13 cellular contexts compared by ENCODE assay signal in genomic region chr1:37998089-37998808, GRCh38. TPM values are rescaled to one million over a fixed set of nuclear protein-coding genes. Genes with fewer than 3 reads are reported as not detected.
DNase-seq lines count a peak whose midpoint lies in the region; ATAC-seq and TF ChIP-seq lines count a peak whose summit lies in the region.
"Had no signal": no experiment of that assay in that cellular context is flagged by ENCODE, and none has a peak within 500 bp of the region (broad histone marks: within the 10 kb centered on the region; RNA-seq: fewer than 3 reads in every experiment).

No MANE protein-coding gene starts in this region.

- no peak overlapping the region for H2AFZ ChIP-seq in Loucy (ENCODE audit: low read length)

- H3K4me3 Mint-ChIP-seq in CD14-positive monocyte (no peak overlapping the region), osteocyte (ENCODE audit: unreplicated experiment) (no peak overlapping the region)
- H3K4me3 Mint-ChIP-seq: activated T-cell treated with anti-CD3 and anti-CD28 coated beads, Interleukin-2, amount 50 U/mL, for 4 hours; central memory CD8-positive, alpha-beta T cell had no signal

- H3K27ac ChIP-seq in colonic mucosa, result peak overlapping the region; percentile 80

- no peaks in the 10 kb centered on the region for H3K27me3 ChIP-seq in Loucy (ENCODE audit: insufficient read depth, low read length, poor library complexity, severe bottlenecking)
- H3K27me3 ChIP-seq in colonic mucosa, result no peaks in the 10 kb centered on the region

- H3K9me3 Mint-ChIP-seq in CD14-positive monocyte, result no peaks in the 10 kb centered on the region
- no peaks in the 10 kb centered on the region for H3K9me3 Mint-ChIP-seq in osteocyte (ENCODE audit: unreplicated experiment)
- H3K9me3 Mint-ChIP-seq: activated T-cell treated with anti-CD3 and anti-CD28 coated beads, Interleukin-2, amount 50 U/mL, for 4 hours; central memory CD8-positive, alpha-beta T cell had no signal

- in situ Hi-C loops in GM13977 (cut with MboI; ENCODE audit: low pct_unique_long_range_greater_than_20kb, low sequenced_read_pairs, unreplicated experiment), result no loop called here

- H3K9me3 ChIP-seq in Loucy (ENCODE audit: insufficient read depth, low read depth, low read length) (no peaks in the 10 kb centered on the region), colonic mucosa (no peaks in the 10 kb centered on the region)

- H3K4me3 ChIP-seq in Loucy (ENCODE audit: low read length, poor library complexity, severe bottlenecking), result peak overlapping the region; percentile 70
- H3K4me3 ChIP-seq in colonic mucosa, result no peak overlapping the region

- H3K27me3 Mint-ChIP-seq in CD14-positive monocyte (ENCODE audit: low read depth in 3 of 3), result peaks cover 0 to 3% (median 0%) of the 10 kb centered on the region in 3 donors
- H3K27me3 Mint-ChIP-seq in osteocyte (ENCODE audit: unreplicated experiment), result no peaks in the 10 kb centered on the region

- H3K4me2 ChIP-seq in Loucy (ENCODE audit: low read depth, low read length, poor library complexity, severe bottlenecking), result peak overlapping the region; percentile 97

- H3K36me3 ChIP-seq in Loucy (ENCODE audit: insufficient read depth, low read length), result peaks cover 5% of the 10 kb centered on the region; the same call in 1 of the 2 replicates
- no peaks in the 10 kb centered on the region for H3K36me3 ChIP-seq in colonic mucosa

- no peaks in the 10 kb centered on the region for H3K9me2 ChIP-seq in Loucy (replicated peaks; ENCODE audit: low read depth, low read length)

- peaks cover 2% of the 10 kb centered on the region for H4K20me1 ChIP-seq in Loucy (ENCODE audit: insufficient read depth, low read length, poor library complexity, severe bottlenecking)

- H3K4me1 Mint-ChIP-seq in CD14-positive monocyte, result peaks cover 79% of the 10 kb centered on the region
- H3K4me1 Mint-ChIP-seq in osteocyte (ENCODE audit: unreplicated experiment), result peaks cover 58% of the 10 kb centered on the region

- ATAC-seq in HG02610 (IDR thresholded peaks at IDR 0.05; ENCODE audit: unreplicated experiment), result no peak
- ATAC-seq: activated T-cell treated with anti-CD3 and anti-CD28 coated beads, Interleukin-2, amount 50 U/mL, for 4 hours; esophagus mucosa had no signal

- H3K27ac Mint-ChIP-seq in CD14-positive monocyte, result peak overlapping the region; percentile 93 to 98 (median 97)
- peak overlapping the region; percentile 99 for H3K27ac Mint-ChIP-seq in osteocyte (ENCODE audit: unreplicated experiment)

- H3K9ac ChIP-seq in Loucy (ENCODE audit: low read depth, low read length, poor library complexity, severe bottlenecking) (peak overlapping the region; percentile 76), colonic mucosa (ENCODE audit: low read depth in 2 of 2, low read length in 2 of 2) (peak overlapping the region in 1 of 2 donors; percentile 40)

- TF ChIP-seq CTCF in CD14-positive monocyte (IDR thresholded peaks at IDR 0.05) (no peak), Loucy (conservative IDR thresholded peaks at IDR 0.05; ENCODE audit: low read length) (no peak), colonic mucosa (IDR thresholded peaks at IDR 0.05) (no peak), osteocyte (IDR thresholded peaks at IDR 0.05) (no peak), GM13977 (IDR thresholded peaks at IDR 0.05; ENCODE audit: extremely low read depth, insufficient read depth, missing control alignments) (no peak)

- H3K4me1 ChIP-seq in Loucy (ENCODE audit: insufficient read depth, low read length, poor library complexity, severe bottlenecking) (peaks cover 42% of the 10 kb centered on the region), colonic mucosa (no peaks in the 10 kb centered on the region)

- H3F3A ChIP-seq in Loucy (ENCODE audit: low read depth), result no peaks in the 10 kb centered on the region

- H3K36me3 Mint-ChIP-seq in CD14-positive monocyte, result peaks cover 32 to 37% of the 10 kb centered on the region in 2 donors
- H3K36me3 Mint-ChIP-seq in osteocyte (ENCODE audit: unreplicated experiment), result peaks cover 19% of the 10 kb centered on the region

- intact Hi-C loops in CD14-positive monocyte (cut with micrococcal nuclease) (no loop called here), colonic mucosa (cut with DNase I) (no loop called here)

- DNase-seq in CD14-positive monocyte (ENCODE audit: low spot score), result no peak
- no peak for DNase-seq in colonic mucosa
- no peak for DNase-seq in osteocyte (ENCODE audit: extremely low spot score, unreplicated experiment)
- no peak for DNase-seq in mesenteric fat pad (ENCODE audit: low spot score)
- no peak for DNase-seq in hepatic stellate cell (ENCODE audit: low spot score)
- DNase-seq in GM13977 (ENCODE audit: low spot score), result no peak
- DNase-seq: activated T-cell treated with anti-CD3 and anti-CD28 coated beads, Interleukin-2, amount 50 U/mL, for 4 hours; GDM1; MM.1S had no signal

- H3K79me2 ChIP-seq in Loucy (ENCODE audit: insufficient read depth, low read length), result peaks cover 45% of the 10 kb centered on the region; the same call in 1 of the 2 replicates

RNA-seq across cellular contexts. Expression of gene FHL3, which starts 7.1 kb away (rescaled TPM):
- polyA plus RNA-seq in CD14-positive monocyte, result 10 to 100 TPM; 26.1 to 32.3 TPM
- total RNA-seq in colonic mucosa (1 to 10 TPM; 2.7 to 7.8 TPM), osteocyte (39.1 and 40.4 TPM in 2 replicates), mesenteric fat pad (13.6 TPM)

RNA-seq across cellular contexts. Expression of gene SF3A3, which starts 8.4 kb away (rescaled TPM):
- 10 to 100 TPM; 53.3 to 55.7 TPM for polyA plus RNA-seq in CD14-positive monocyte
- 10 to 100 TPM; 31.7 to 51.9 TPM for total RNA-seq in colonic mucosa
- total RNA-seq in osteocyte, result 51.4 and 55.3 TPM in 2 replicates
- total RNA-seq in mesenteric fat pad, result 46.7 TPM

RNA-seq across cellular contexts. Expression of gene UTP11, which starts 14.3 kb away (rescaled TPM):
- polyA plus RNA-seq in CD14-positive monocyte, result 10 to 100 TPM; 20.5 to 26.0 TPM
- total RNA-seq in colonic mucosa (10 to 100 TPM; 18.4 to 25.6 TPM), osteocyte (32.6 and 34.4 TPM in 2 replicates), mesenteric fat pad (35.3 TPM)

RNA-seq across cellular contexts. Expression of gene POU3F1, which starts 48.3 kb away (rescaled TPM):
- polyA plus RNA-seq in CD14-positive monocyte, result not detected
- total RNA-seq in colonic mucosa, result not detected
- 1.5 and 1.8 TPM in 2 replicates for total RNA-seq in osteocyte
- total RNA-seq in mesenteric fat pad, result 0.19 TPM

RNA-seq across cellular contexts. Expression of gene INPP5B, which starts 51.4 kb away (rescaled TPM):
- polyA plus RNA-seq in CD14-positive monocyte, result 1 to 10 TPM; 3.0 to 5.8 TPM
- total RNA-seq in colonic mucosa, result 10 to 100 TPM; 14.3 to 24.6 TPM
- total RNA-seq in osteocyte, result 36.2 and 36.5 TPM in 2 replicates
- 28.8 TPM for total RNA-seq in mesenteric fat pad
